ENCODE assay signal across 8 cellular contexts in the genomic region with DNA sequence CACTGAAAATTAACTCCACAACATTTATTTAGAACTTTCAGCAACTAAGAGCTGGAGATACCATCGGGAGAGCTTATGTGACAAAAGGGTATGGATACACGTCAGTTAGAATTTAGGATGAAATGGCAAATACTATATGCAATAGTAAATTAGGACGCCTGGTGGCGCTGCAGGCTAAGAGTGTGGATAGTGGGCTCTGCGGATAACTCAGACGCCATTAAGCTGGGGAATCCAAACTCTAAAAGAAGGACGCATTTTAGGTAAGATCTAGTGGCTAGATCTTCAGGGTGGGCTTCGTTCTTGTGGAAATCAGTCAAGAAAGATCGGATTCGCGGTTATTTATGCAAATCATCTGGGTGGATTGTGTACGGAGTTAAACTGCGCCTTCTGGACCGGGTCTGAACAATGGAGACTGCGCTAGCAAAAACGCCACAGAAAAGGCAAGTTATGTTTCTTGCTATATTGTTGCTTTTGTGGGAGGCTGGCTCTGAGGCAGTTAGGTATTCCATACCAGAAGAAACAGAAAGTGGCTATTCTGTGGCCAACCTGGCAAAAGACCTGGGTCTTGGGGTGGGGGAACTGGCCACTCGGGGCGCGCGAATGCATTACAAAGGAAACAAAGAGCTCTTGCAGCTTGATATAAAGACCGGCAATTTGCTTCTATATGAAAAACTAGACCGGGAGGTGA. TPM values are rescaled to one million over a fixed set of nuclear protein-coding genes. Genes with fewer than 3 reads are reported as not detected.
DNase-seq lines count a peak whose midpoint lies in the region; ATAC-seq and TF ChIP-seq lines count a peak whose summit lies in the region.

Gene PCDHB5 (plus strand): TSS at position 177 of the 688 bp plus-strand sequence. CDS start 229 bp downstream, at position 406.

- H3K4me3 Mint-ChIP-seq in brain = peak within 1 kb of the TSS; percentile 84 to 98 (median 88)

- no peak within 1 kb of the TSS for H3K4me3 ChIP-seq in DOHH2 (ENCODE audit: low read length)
- H3K4me3 ChIP-seq in lung = peak within 1 kb of the TSS; percentile 35

- no peak within 1 kb of the TSS for H3K4me2 ChIP-seq in DOHH2 (ENCODE audit: low read length)

- peaks cover 5% of the 10 kb centered on the region for H3K4me1 Mint-ChIP-seq in brain

- H3K36me3 Mint-ChIP-seq in brain = peaks cover 87% of the 10 kb centered on the region

- peaks cover 6% of the 10 kb centered on the region for H3K27me3 Mint-ChIP-seq in brain

- H3K36me3 ChIP-seq in DOHH2 (ENCODE audit: control insufficient read depth, low read length) (no peaks in the 10 kb centered on the region), lung (ENCODE audit: control insufficient read depth in 2 of 2, insufficient read depth in 2 of 2, low read length in 2 of 2) (no peaks in the 10 kb centered on the region)

- no peaks in the 10 kb centered on the region for H3K27me3 ChIP-seq in DOHH2 (ENCODE audit: control insufficient read depth, low read length)
- H3K27me3 ChIP-seq in lung (ENCODE audit: control insufficient read depth, insufficient read depth) = no peaks in the 10 kb centered on the region

- H3K79me2 ChIP-seq in DOHH2 (ENCODE audit: control insufficient read depth, low read length) = no peaks in the 10 kb centered on the region

- ATAC-seq in lung (ENCODE audit: insufficient read depth, low FRiP score) (no peak), HG02981 (IDR thresholded peaks at IDR 0.05; ENCODE audit: unreplicated experiment) (no peak)

- DNase-seq in NCI-H1417 treated with DMSO at 0.1 percent for 48 hours (lab: John Stamatoyannopoulos, UW) = peak; percentile 42
- DNase-seq in lung (ENCODE audit: low spot score) = no peak
- no peak for DNase-seq in DMS153 (lab: John Stamatoyannopoulos, UW)
- DNase-seq in activated CD4-positive, alpha-beta T cell treated with anti-CD3 and anti-CD28 coated beads, Interleukin-2, amount 50 U/mL, for 48 hours = no peak
- no peak for DNase-seq in NCI-H2196 (lab: John Stamatoyannopoulos, UW; ENCODE audit: unreplicated experiment)

- peaks cover 77 to 89% (median 87%) of the 10 kb centered on the region in 5 experiments for H3K9me3 Mint-ChIP-seq in brain

- TF ChIP-seq CTCF in DOHH2 (IDR thresholded peaks at IDR 0.05; ENCODE audit: low read depth, low read length, poor library complexity, severe bottlenecking) (peak; percentile 26), brain (conservative IDR thresholded peaks at IDR 0.05) (peak; percentile 53 to 57), lung (IDR thresholded peaks at IDR 0.05; ENCODE audit: control extremely low read depth, extremely low read depth) (no peak)

- H4K20me1 ChIP-seq in DOHH2 (ENCODE audit: control insufficient read depth, insufficient read depth, low read depth, low read length) = no peaks in the 10 kb centered on the region

- H3K27ac Mint-ChIP-seq in brain = peak within 1 kb of the TSS; percentile 93 to 98 (median 97)

- H3K27ac ChIP-seq in DOHH2 (ENCODE audit: low read depth, low read length) = no peak within 1 kb of the TSS
- no peak within 1 kb of the TSS for H3K27ac ChIP-seq in lung (ENCODE audit: low read depth in 1 of 2, low read length in 1 of 2)

- no peaks in the 10 kb centered on the region for H3F3A ChIP-seq in DOHH2 (ENCODE audit: control insufficient read depth, insufficient read depth)

- WGBS in lung, 2 donors = 15 to 20% methylated on average over 22 of the region's 22 CpGs

- no peaks in the 10 kb centered on the region; the same call in 1 of the 2 replicates for H3K9me3 ChIP-seq in DOHH2 (ENCODE audit: control insufficient read depth, insufficient read depth, low read length)
- peaks cover 5 to 27% of the 10 kb centered on the region in 2 donors for H3K9me3 ChIP-seq in lung (ENCODE audit: control insufficient read depth in 2 of 2, insufficient read depth in 1 of 2, low read length in 1 of 2)

- H3K4me1 ChIP-seq in DOHH2 (ENCODE audit: control insufficient read depth, low read length) (no peaks in the 10 kb centered on the region), lung (ENCODE audit: control insufficient read depth in 2 of 2, insufficient read depth in 2 of 2, low read length in 2 of 2) (no peaks in the 10 kb centered on the region)

- no peaks in the 10 kb centered on the region for H3K9me2 ChIP-seq in DOHH2 (replicated peaks; ENCODE audit: control insufficient read depth, low read length)

RNA-seq across cellular contexts. Expression of gene PCDHB5, which starts in this region (rescaled TPM):
- polyA plus RNA-seq in brain (ENCODE audit: insufficient read depth, low read depth, low replicate concordance) = 57.4 TPM
- 1 to 10 TPM; 4.8 to 8.1 TPM for total RNA-seq in lung
- polyA plus RNA-seq in lung = 1 to 10 TPM in 1 of 2 donors, under 1 TPM in 1; 0.65 to 1.8 TPM

Comparison
In these comparisons a context has a peak if more than half of its experiments do, and no peak if none do; other contexts are left out.
1. RNA of gene PCDHB5 (polyA plus RNA-seq): 57.4 TPM in brain (single experiment); 0.65 to 1.8 TPM in lung; every median in the first group is over 10 times any median in the second.